8 cellular contexts compared by ENCODE assay signal in genomic region chr5:98774192-98775046, GRCh38. TPM values are rescaled to one million over a fixed set of nuclear protein-coding genes. Genes with fewer than 3 reads are reported as not detected.
DNase-seq lines count a peak whose midpoint lies in the region; ATAC-seq and TF ChIP-seq lines count a peak whose summit lies in the region.

No MANE protein-coding gene starts in this region.

- peaks cover 97% of the 10 kb centered on the region for H3K79me2 ChIP-seq in SK-N-SH (ENCODE audit: insufficient read depth)

- TF ChIP-seq EP300 in SK-N-SH (IDR thresholded peaks at IDR 0.05; ENCODE audit: borderline replicate concordance in 1 of 2, low read depth in 1 of 2, low read length in 1 of 2): no peak

- H3K9ac ChIP-seq in SK-N-SH: peak overlapping the region; percentile 87

- no peak for TF ChIP-seq RAD21 in SK-N-SH (IDR thresholded peaks at IDR 0.05; ENCODE audit: low read length)

- WGBS in SK-N-SH (ENCODE audit: low lambda C conversion rate): 2% methylated on average over 18 of the region's 64 CpGs
- under 1% methylated on average over 64 of the region's 64 CpGs for WGBS in right cardiac atrium
- 0 to 1% (median 0%) methylated on average over 56 to 64 of the region's 64 CpGs for WGBS in psoas muscle, 3 donors

- no peaks in the 10 kb centered on the region for H3K9me2 ChIP-seq in SK-N-SH

- H3K9me3 ChIP-seq in SK-N-SH (no peaks in the 10 kb centered on the region), right cardiac atrium (ENCODE audit: control insufficient read depth, low read length) (no peaks in the 10 kb centered on the region), psoas muscle (no peaks in the 10 kb centered on the region)

- POLR2A ChIA-PET in SK-N-SH (lab: Yijun Ruan, JAX): no interaction called here

- H3K36me3 ChIP-seq in SK-N-SH (replicated peaks in 1 of 2; ENCODE audit: control insufficient read depth in 1 of 2, insufficient read depth in 2 of 2, low read length in 1 of 2): peaks cover 3 to 62% of the 10 kb centered on the region in 2 experiments
- no peaks in the 10 kb centered on the region for H3K36me3 ChIP-seq in psoas muscle (ENCODE audit: insufficient read depth in 1 of 2, low read depth in 1 of 2)

- peak; percentile 27 for ATAC-seq in GM21423 (IDR thresholded peaks at IDR 0.05; ENCODE audit: unreplicated experiment)
- peak; percentile 7 to 12 for ATAC-seq in right cardiac atrium
- peak; percentile 34 to 46 (median 38) for ATAC-seq in psoas muscle

- H3K27me3 ChIP-seq in SK-N-SH (ENCODE audit: insufficient read depth) (no peaks in the 10 kb centered on the region), right cardiac atrium (ENCODE audit: control insufficient read depth, insufficient read depth) (no peaks in the 10 kb centered on the region), psoas muscle (ENCODE audit: insufficient read depth in 3 of 3, low read length in 2 of 3) (no peaks in the 10 kb centered on the region)

- peaks cover 32% of the 10 kb centered on the region for H3F3A ChIP-seq in SK-N-SH (replicated peaks; ENCODE audit: insufficient read depth)

- intact Hi-C loops in right cardiac atrium (cut with DNase I) (no loop called here), psoas muscle (cut with DNase I) (loop anchor here in 1 of 2 donors (5.0 to 10.0 kb wide), 2 partner anchors 150 to 1592 kb away; partner anchors contain the start of genes CHD1 and RIOK2)

- H2AFZ ChIP-seq in SK-N-SH (ENCODE audit: low read depth): no peak overlapping the region; the same call in 1 of the 2 replicates

- peak overlapping the region; percentile 76 to 83 for H3K4me3 ChIP-seq in SK-N-SH (ENCODE audit: low read depth in 2 of 2, low read length in 1 of 2)
- peak overlapping the region; percentile 78 for H3K4me3 ChIP-seq in right cardiac atrium (ENCODE audit: low read length)
- H3K4me3 ChIP-seq in psoas muscle: peak overlapping the region; percentile 92

- peaks cover 55% of the 10 kb centered on the region for H4K20me1 ChIP-seq in SK-N-SH (ENCODE audit: insufficient read depth)

- DNase-seq in DMS53 treated with DMSO at 0.1 percent for 48 hours (lab: John Stamatoyannopoulos, UW; ENCODE audit: unreplicated experiment): peak; percentile 54
- DNase-seq in HT1080 (ENCODE audit: low read depth): peak; percentile 61
- peak; percentile 70 for DNase-seq in SK-N-SH
- DNase-seq in amniotic stem cell (lab: John Stamatoyannopoulos, UW): peak; percentile 30
- peak; percentile 60 to 85 (median 82) for DNase-seq in right cardiac atrium
- peak; percentile 71 to 84 for DNase-seq in psoas muscle
- DNase-seq in middle frontal gyrus (ENCODE audit: extremely low spot score, low spot score): no peak

- peak overlapping the region; percentile 75 to 91 for H3K27ac ChIP-seq in SK-N-SH (ENCODE audit: low read depth in 2 of 2, low read length in 1 of 2)
- H3K27ac ChIP-seq in right cardiac atrium (ENCODE audit: low read length): peak overlapping the region; percentile 70
- peak overlapping the region; percentile 97 for H3K27ac ChIP-seq in psoas muscle

- CTCF ChIA-PET in SK-N-SH (lab: Yijun Ruan, JAX): interaction anchor here (13.6 kb wide), 1 partner anchor 18 kb away, joined by 409 read pairs; no protein-coding TSS in a partner anchor

- H3K4me1 ChIP-seq in SK-N-SH (ENCODE audit: control insufficient read depth in 1 of 2, insufficient read depth in 2 of 2, low read depth in 1 of 2, low read length in 1 of 2) (peaks cover 10 to 13% of the 10 kb centered on the region in 2 experiments; a peak in 3 of 4 replicates), right cardiac atrium (ENCODE audit: control insufficient read depth, insufficient read depth, low read length) (peaks cover 3% of the 10 kb centered on the region), psoas muscle (peaks cover 44% of the 10 kb centered on the region)

- no peak for TF ChIP-seq CTCF in SK-N-SH (IDR thresholded peaks at IDR 0.05)
- no peak for TF ChIP-seq CTCF in psoas muscle (IDR thresholded peaks at IDR 0.05)

- peak overlapping the region; percentile 81 for H3K4me2 ChIP-seq in SK-N-SH

TF ChIP-seq in SK-N-SH, 30 proteins besides CTCF, POLR2A, EP300 and RAD21:
- TF ChIP-seq REST (IDR thresholded peaks at IDR 0.05; ENCODE audit: low read depth, low read length) (no peak), TAF1 (IDR thresholded peaks at IDR 0.05; ENCODE audit: borderline replicate concordance, low read depth, low read length) (no peak), MXI1 (IDR thresholded peaks at IDR 0.05; ENCODE audit: low read depth, low read length) (peak; percentile 96)
TF ChIP-seq in SK-N-SH: peak in this region for 1.

RNA-seq across cellular contexts. Expression of gene RGMB, which starts 1.0 kb away (rescaled TPM):
- 22.9 and 31.4 TPM in 2 replicates for total RNA-seq in HT1080 (2014; rRNA removed; shearing (Covaris generic))
- 47.9 and 57.0 TPM in 2 replicates for polyA plus RNA-seq in HT1080 (2015; cell fraction: cytosol; rRNA removed)
- 72.2 and 79.7 TPM in 2 replicates for polyA plus RNA-seq in HT1080 (2015; cell fraction: nucleus; rRNA removed)
- polyA plus RNA-seq in SK-N-SH (2012; rRNA removed): 72.6 and 86.7 TPM in 2 replicates
- 71.7 and 77.5 TPM in 2 replicates for polyA plus RNA-seq in SK-N-SH (2012; cell fraction: cytosol; rRNA removed)
- polyA plus RNA-seq in SK-N-SH (2012; cell fraction: nucleus; rRNA removed): 242 and 373 TPM in 2 replicates
- 10 to 100 TPM; 15.6 to 17.7 (median 16.7) TPM for total RNA-seq in right cardiac atrium
- 6.5 TPM for polyA plus RNA-seq in right cardiac atrium
- 10 to 100 TPM; 14.1 to 25.7 (median 23.6) TPM for total RNA-seq in psoas muscle
- 10 to 100 TPM in 1 of 3 donors, 1 to 10 TPM in 2; 8.2 to 12.9 (median 8.2) TPM for polyA plus RNA-seq in psoas muscle
